24 cellular contexts compared by ENCODE assay signal in genomic region chr16:5510819-5511370, GRCh38.
"Had no signal": no experiment of that assay in that cellular context is flagged by ENCODE, and none has a peak within 500 bp of the region (broad histone marks: within the 10 kb centered on the region; RNA-seq: fewer than 3 reads in every experiment).

No MANE protein-coding gene starts in this region.

- H3K4me1 ChIP-seq: gastrocnemius medialis, heart left ventricle, left lung, testis, upper lobe of left lung had no signal

- FAIRE-seq: colon had no signal

- H3K36me3 ChIP-seq: brain microvascular endothelial cell, gastrocnemius medialis, heart left ventricle, left lung, ovary, stomach, upper lobe of left lung had no signal

- DNase-seq: activated CD4-positive, alpha-beta T cell treated with anti-CD3 and anti-CD28 coated beads, Interleukin-2, amount 10 ng/mL, durations not matched to agents 24 days and 14 days; activated CD4-positive, CD25-positive, alpha-beta regulatory T cell; activated CD8-positive, alpha-beta T cell treated with anti-CD3 and anti-CD28 coated beads for 36 hours; activated naive CD4-positive, alpha-beta T cell; activated naive CD8-positive, alpha-beta T cell treated with anti-CD3 and anti-CD28 coated beads for 36 hours; activated T-cell treated with anti-CD3 and anti-CD28 coated beads, Interleukin-2, amount 50 U/mL, for 1 hour; amniotic stem cell; brain microvascular endothelial cell; central memory CD4-positive, alpha-beta T cell; dorsolateral prefrontal cortex; erythroblast; gastrocnemius medialis; heart left ventricle; left lung; ovary; stimulated activated CD4-positive, alpha-beta T cell treated with anti-CD3 and anti-CD28 coated beads, Interleukin-4, amount 100 ng/mL, for 1 hour; stomach; T-cell; testis; upper lobe of left lung had no signal

- H3K27me3 ChIP-seq: brain microvascular endothelial cell, gastrocnemius medialis, ovary, stomach, testis, upper lobe of left lung had no signal

- H3K9me3 ChIP-seq: gastrocnemius medialis, ovary, testis, upper lobe of left lung had no signal

- H3K36me3 Mint-ChIP-seq: activated naive CD8-positive, alpha-beta T cell treated with anti-CD3 and anti-CD28 coated beads for 36 hours; T-cell had no signal

- H3K9me3 Mint-ChIP-seq: activated CD4-positive, alpha-beta T cell treated with anti-CD3 and anti-CD28 coated beads, Interleukin-2, amount 10 ng/mL, durations not matched to agents 24 days and 14 days had no signal

- H3K27ac Mint-ChIP-seq: activated CD4-positive, alpha-beta T cell treated with anti-CD3 and anti-CD28 coated beads, Interleukin-2, amount 10 ng/mL, durations not matched to agents 24 days and 14 days; activated CD8-positive, alpha-beta T cell treated with anti-CD3 and anti-CD28 coated beads for 36 hours; activated naive CD8-positive, alpha-beta T cell treated with anti-CD3 and anti-CD28 coated beads for 36 hours; activated T-helper 17 cell treated with anti-CD3 and anti-CD28 coated beads, Interleukin-2, amount 50 U/mL, for 72 hours; T-cell had no signal

- H3K4me2 ChIP-seq: smooth muscle cell had no signal

- ATAC-seq: activated CD8-positive, alpha-beta T cell treated with anti-CD3 and anti-CD28 coated beads for 36 hours; activated T-helper 17 cell treated with anti-CD3 and anti-CD28 coated beads, Interleukin-2, amount 50 U/mL, for 72 hours; gastrocnemius medialis; heart left ventricle; left lung; sciatic nerve; T-cell had no signal

- H3K27me3 Mint-ChIP-seq: activated CD4-positive, alpha-beta T cell treated with anti-CD3 and anti-CD28 coated beads, Interleukin-2, amount 10 ng/mL, durations not matched to agents 24 days and 14 days had no signal

- H3K4me3 ChIP-seq: dorsolateral prefrontal cortex, gastrocnemius medialis, heart left ventricle, left lung, ovary, smooth muscle cell, stomach, testis, upper lobe of left lung had no signal

- H3K27ac ChIP-seq: brain microvascular endothelial cell, dorsolateral prefrontal cortex, gastrocnemius medialis, heart left ventricle, left lung, ovary, stomach, testis, upper lobe of left lung had no signal

- H3K4me1 Mint-ChIP-seq: activated CD4-positive, alpha-beta T cell treated with anti-CD3 and anti-CD28 coated beads, Interleukin-2, amount 10 ng/mL, durations not matched to agents 24 days and 14 days; activated naive CD8-positive, alpha-beta T cell treated with anti-CD3 and anti-CD28 coated beads for 36 hours; activated T-helper 17 cell treated with anti-CD3 and anti-CD28 coated beads, Interleukin-2, amount 50 U/mL, for 72 hours; T-cell had no signal

- H3K4me3 Mint-ChIP-seq: activated CD4-positive, alpha-beta T cell treated with anti-CD3 and anti-CD28 coated beads, Interleukin-2, amount 10 ng/mL, durations not matched to agents 24 days and 14 days; activated CD8-positive, alpha-beta T cell treated with anti-CD3 and anti-CD28 coated beads for 36 hours; activated naive CD8-positive, alpha-beta T cell treated with anti-CD3 and anti-CD28 coated beads for 36 hours; activated T-helper 17 cell treated with anti-CD3 and anti-CD28 coated beads, Interleukin-2, amount 50 U/mL, for 72 hours; T-cell had no signal
